Comparison of ENCODE assay signal across 10 cellular contexts in the genomic region with DNA sequence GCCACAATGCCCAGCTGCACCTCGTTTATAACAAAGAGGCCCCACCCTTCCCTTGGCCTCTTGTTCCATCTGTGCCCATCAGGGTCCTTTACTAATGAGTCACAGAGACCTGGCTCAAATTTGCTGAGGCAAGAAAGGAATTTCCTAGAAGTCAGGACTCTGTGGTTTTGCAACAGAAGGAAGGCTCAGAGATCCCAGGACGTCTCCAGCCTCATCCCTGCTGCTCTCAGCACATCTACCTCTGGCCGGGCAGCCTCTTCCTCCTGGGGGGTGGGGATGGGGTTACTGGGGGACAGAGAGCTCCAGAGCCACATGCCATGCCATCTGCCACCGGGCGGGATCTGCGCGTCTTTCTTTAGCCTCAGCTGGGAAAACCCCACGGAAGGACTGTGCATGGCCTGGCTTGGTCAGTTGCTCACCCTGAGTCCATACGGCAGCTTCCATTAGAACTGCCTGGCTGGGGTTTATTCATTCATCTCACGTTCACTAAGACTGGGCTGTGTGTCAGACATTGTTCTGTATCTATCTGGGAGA. TPM values are rescaled to one million over a fixed set of nuclear protein-coding genes. Genes with fewer than 3 reads are reported as not detected.
DNase-seq lines count a peak whose midpoint lies in the region.
"Had no signal": no experiment of that assay in that cellular context is flagged by ENCODE, and none has a peak within 500 bp of the region (broad histone marks: within the 10 kb centered on the region; RNA-seq: fewer than 3 reads in every experiment).

No MANE protein-coding gene starts in this region.

- DNase-seq in EL (peak; percentile 90), RPMI7951 (ENCODE audit: low read depth) (peak; percentile 100), fibroblast of peridontal ligament (ENCODE audit: extremely low read depth) (peak; percentile 89), renal cortical epithelial cell (ENCODE audit: low read depth) (peak; percentile 91), NCI-H345 treated with DMSO at 0.1 percent for 48 hours (lab: John Stamatoyannopoulos, UW; ENCODE audit: unreplicated experiment) (no peak), ureter (ENCODE audit: low spot score) (no peak), T1000 (lab: John Stamatoyannopoulos, UW) (no peak)
- no peak for DNase-seq in activated T-cell treated with anti-CD3 and anti-CD28 coated beads, Interleukin-2, amount 50 U/mL, for 48 hours
- DNase-seq: activated CD4-positive, alpha-beta memory T cell treated with anti-CD3 and anti-CD28 coated beads for 36 hours; stimulated activated CD4-positive, alpha-beta T cell treated with anti-CD3 and anti-CD28 coated beads, Interleukin-4, amount 100 ng/mL, for 4 hours had no signal

RNA-seq across cellular contexts. Expression of a gene that starts 41.9 kb away (rescaled TPM):
- 64.9 and 111 TPM in 2 replicates for total RNA-seq in RPMI7951 (2014; rRNA removed; shearing (Covaris generic))
- total RNA-seq in renal cortical epithelial cell (12.2 and 41.7 TPM in 2 replicates), ureter (32.0 TPM)

RNA-seq across cellular contexts. Expression of a gene that starts 55.8 kb away (rescaled TPM):
- 0.10 TPM in 1 of 2 replicates, not detected in the other for total RNA-seq in RPMI7951 (2014; rRNA removed; shearing (Covaris generic))
- total RNA-seq in renal cortical epithelial cell = 2.6 and 4.3 TPM in 2 replicates
- total RNA-seq in ureter = 142 TPM
- total RNA-seq: activated CD4-positive, alpha-beta memory T cell treated with anti-CD3 and anti-CD28 coated beads for 36 hours had no signal

RNA-seq across cellular contexts. Expression of a gene that starts 58.3 kb away (rescaled TPM):
- 0.39 and 0.48 TPM in 2 replicates for total RNA-seq in RPMI7951 (2014; rRNA removed; shearing (Covaris generic))
- total RNA-seq in renal cortical epithelial cell = 0.15 TPM in 1 of 2 replicates, not detected in the other
- total RNA-seq in ureter = 1.7 TPM

Comparison
In these comparisons a context has a peak if more than half of its experiments do, and no peak if none do; other contexts are left out.
1. DNase-seq: peak in EL (single experiment), RPMI7951 (single experiment), fibroblast of peridontal ligament (single experiment) and renal cortical epithelial cell (single experiment); none in NCI-H345 treated with DMSO at 0.1 percent for 48 hours (single experiment), ureter (single experiment), T1000 (single experiment) and activated T-cell treated with anti-CD3 and anti-CD28 coated beads, Interleukin-2, amount 50 U/mL, for 48 hours (0 of 2).
2. RNA of a gene that starts 55.8 kb away (total RNA-seq): 142 TPM in ureter (single experiment); 2.6 to 4.3 TPM in renal cortical epithelial cell and 0.10 TPM in RPMI7951; every median in the first group is over 10 times any median in the second.